ENCODE assay signal across 1 cellular context in the genomic region with DNA sequence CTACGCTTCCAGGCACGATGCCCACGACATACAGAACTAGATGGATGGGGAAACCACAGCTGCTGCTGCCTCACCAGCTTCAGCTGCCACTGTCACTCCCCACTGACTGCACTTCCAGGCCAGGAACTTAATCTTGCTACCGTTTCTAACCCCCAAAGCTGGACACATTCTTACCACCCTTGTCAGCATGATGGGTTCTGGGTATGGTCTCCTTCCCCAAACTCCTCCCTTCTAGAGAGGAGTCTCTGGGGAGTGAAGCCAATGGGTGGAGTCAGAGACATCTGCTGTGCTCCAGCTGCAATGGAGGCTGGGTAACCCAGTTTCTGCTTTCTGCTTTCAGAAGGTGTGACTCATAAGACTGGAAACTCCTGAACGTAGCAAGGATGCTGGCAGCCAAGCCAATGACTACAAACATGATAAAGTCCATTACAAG.
A peak's percentile ranks its signal among the peaks of the same experiment; 100 is the strongest.
TF ChIP-seq lines count a peak whose summit lies in the region.

No MANE protein-coding gene starts in this region.

TF ChIP-seq in GM12878, 131 proteins besides CTCF, POLR2A, EP300 and RAD21 (continued from another document):
- TF ChIP-seq CHD2 (IDR thresholded peaks at IDR 0.05; ENCODE audit: borderline replicate concordance, low read depth, low read length) (no peak), BRCA1 (IDR thresholded peaks at IDR 0.05; ENCODE audit: low read depth, low read length) (no peak), SP1 (IDR thresholded peaks at IDR 0.05; ENCODE audit: low read depth, low read length) (no peak), ZNF24 (IDR thresholded peaks at IDR 0.05) (no peak), TARDBP (IDR thresholded peaks at IDR 0.05; ENCODE audit: borderline replicate concordance) (no peak), IKZF2 (IDR thresholded peaks at IDR 0.05) (peak in 1 of 2 experiments; percentile 24; a peak in 1 of 4 replicates), RFX5 (IDR thresholded peaks at IDR 0.05; ENCODE audit: low read depth, low read length) (no peak), SUPT20H (IDR thresholded peaks at IDR 0.05; ENCODE audit: borderline replicate concordance, control insufficient read depth, low read depth, low read length) (no peak), KDM1A (IDR thresholded peaks at IDR 0.05; ENCODE audit: borderline replicate concordance) (no peak), SMARCA5 (IDR thresholded peaks at IDR 0.05) (no peak), NFIC (IDR thresholded peaks at IDR 0.05; ENCODE audit: low read depth, low read length) (no peak), CBFB (IDR thresholded peaks at IDR 0.05; ENCODE audit: low read depth) (no peak), STAT3 (IDR thresholded peaks at IDR 0.05; ENCODE audit: low read depth, low read length) (no peak), MEF2A (IDR thresholded peaks at IDR 0.05; ENCODE audit: insufficient read depth, low read depth, low read length) (no peak), FOXK2 (IDR thresholded peaks at IDR 0.05) (no peak), IKZF1 (conservative IDR thresholded peaks at IDR 0.05) (0 out of 2 replicates have a peak, but pooled peaks have one; percentile 10), SIX5 (IDR thresholded peaks at IDR 0.05; ENCODE audit: low read depth, low read length, severe bottlenecking) (no peak), STAT1 (conservative IDR thresholded peaks at IDR 0.05) (no peak)
- TF ChIP-seq, protein P1, sequence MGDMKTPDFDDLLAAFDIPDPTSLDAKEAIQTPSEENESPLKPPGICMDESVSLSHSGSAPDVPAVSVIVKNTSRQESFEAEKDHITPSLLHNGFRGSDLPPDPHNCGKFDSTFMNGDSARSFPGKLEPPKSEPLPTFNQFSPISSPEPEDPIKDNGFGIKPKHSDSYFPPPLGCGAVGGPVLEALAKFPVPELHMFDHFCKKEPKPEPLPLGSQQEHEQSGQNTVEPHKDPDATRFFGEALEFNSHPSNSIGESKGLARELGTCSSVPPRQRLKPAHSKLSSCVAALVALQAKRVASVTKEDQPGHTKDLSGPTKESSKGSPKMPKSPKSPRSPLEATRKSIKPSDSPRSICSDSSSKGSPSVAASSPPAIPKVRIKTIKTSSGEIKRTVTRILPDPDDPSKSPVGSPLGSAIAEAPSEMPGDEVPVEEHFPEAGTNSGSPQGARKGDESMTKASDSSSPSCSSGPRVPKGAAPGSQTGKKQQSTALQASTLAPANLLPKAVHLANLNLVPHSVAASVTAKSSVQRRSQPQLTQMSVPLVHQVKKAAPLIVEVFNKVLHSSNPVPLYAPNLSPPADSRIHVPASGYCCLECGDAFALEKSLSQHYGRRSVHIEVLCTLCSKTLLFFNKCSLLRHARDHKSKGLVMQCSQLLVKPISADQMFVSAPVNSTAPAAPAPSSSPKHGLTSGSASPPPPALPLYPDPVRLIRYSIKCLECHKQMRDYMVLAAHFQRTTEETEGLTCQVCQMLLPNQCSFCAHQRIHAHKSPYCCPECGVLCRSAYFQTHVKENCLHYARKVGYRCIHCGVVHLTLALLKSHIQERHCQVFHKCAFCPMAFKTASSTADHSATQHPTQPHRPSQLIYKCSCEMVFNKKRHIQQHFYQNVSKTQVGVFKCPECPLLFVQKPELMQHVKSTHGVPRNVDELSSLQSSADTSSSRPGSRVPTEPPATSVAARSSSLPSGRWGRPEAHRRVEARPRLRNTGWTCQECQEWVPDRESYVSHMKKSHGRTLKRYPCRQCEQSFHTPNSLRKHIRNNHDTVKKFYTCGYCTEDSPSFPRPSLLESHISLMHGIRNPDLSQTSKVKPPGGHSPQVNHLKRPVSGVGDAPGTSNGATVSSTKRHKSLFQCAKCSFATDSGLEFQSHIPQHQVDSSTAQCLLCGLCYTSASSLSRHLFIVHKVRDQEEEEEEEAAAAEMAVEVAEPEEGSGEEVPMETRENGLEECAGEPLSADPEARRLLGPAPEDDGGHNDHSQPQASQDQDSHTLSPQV (IDR thresholded peaks at IDR 0.05), result no peak
- TF ChIP-seq, protein P2, sequence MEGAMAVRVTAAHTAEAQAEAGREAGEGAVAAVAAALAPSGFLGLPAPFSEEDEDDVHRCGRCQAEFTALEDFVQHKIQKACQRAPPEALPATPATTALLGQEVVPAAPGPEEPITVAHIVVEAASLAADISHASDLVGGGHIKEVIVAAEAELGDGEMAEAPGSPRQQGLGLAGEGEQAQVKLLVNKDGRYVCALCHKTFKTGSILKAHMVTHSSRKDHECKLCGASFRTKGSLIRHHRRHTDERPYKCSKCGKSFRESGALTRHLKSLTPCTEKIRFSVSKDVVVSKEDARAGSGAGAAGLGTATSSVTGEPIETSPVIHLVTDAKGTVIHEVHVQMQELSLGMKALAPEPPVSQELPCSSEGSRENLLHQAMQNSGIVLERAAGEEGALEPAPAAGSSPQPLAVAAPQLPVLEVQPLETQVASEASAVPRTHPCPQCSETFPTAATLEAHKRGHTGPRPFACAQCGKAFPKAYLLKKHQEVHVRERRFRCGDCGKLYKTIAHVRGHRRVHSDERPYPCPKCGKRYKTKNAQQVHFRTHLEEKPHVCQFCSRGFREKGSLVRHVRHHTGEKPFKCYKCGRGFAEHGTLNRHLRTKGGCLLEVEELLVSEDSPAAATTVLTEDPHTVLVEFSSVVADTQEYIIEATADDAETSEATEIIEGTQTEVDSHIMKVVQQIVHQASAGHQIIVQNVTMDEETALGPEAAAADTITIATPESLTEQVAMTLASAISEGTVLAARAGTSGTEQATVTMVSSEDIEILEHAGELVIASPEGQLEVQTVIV (IDR thresholded peaks at IDR 0.05; ENCODE audit: borderline replicate concordance, partially characterized antibody), result no peak
- TF ChIP-seq, protein P3, sequence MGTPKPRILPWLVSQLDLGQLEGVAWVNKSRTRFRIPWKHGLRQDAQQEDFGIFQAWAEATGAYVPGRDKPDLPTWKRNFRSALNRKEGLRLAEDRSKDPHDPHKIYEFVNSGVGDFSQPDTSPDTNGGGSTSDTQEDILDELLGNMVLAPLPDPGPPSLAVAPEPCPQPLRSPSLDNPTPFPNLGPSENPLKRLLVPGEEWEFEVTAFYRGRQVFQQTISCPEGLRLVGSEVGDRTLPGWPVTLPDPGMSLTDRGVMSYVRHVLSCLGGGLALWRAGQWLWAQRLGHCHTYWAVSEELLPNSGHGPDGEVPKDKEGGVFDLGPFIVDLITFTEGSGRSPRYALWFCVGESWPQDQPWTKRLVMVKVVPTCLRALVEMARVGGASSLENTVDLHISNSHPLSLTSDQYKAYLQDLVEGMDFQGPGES (IDR thresholded peaks at IDR 0.05), result no peak
- TF ChIP-seq, protein P4, sequence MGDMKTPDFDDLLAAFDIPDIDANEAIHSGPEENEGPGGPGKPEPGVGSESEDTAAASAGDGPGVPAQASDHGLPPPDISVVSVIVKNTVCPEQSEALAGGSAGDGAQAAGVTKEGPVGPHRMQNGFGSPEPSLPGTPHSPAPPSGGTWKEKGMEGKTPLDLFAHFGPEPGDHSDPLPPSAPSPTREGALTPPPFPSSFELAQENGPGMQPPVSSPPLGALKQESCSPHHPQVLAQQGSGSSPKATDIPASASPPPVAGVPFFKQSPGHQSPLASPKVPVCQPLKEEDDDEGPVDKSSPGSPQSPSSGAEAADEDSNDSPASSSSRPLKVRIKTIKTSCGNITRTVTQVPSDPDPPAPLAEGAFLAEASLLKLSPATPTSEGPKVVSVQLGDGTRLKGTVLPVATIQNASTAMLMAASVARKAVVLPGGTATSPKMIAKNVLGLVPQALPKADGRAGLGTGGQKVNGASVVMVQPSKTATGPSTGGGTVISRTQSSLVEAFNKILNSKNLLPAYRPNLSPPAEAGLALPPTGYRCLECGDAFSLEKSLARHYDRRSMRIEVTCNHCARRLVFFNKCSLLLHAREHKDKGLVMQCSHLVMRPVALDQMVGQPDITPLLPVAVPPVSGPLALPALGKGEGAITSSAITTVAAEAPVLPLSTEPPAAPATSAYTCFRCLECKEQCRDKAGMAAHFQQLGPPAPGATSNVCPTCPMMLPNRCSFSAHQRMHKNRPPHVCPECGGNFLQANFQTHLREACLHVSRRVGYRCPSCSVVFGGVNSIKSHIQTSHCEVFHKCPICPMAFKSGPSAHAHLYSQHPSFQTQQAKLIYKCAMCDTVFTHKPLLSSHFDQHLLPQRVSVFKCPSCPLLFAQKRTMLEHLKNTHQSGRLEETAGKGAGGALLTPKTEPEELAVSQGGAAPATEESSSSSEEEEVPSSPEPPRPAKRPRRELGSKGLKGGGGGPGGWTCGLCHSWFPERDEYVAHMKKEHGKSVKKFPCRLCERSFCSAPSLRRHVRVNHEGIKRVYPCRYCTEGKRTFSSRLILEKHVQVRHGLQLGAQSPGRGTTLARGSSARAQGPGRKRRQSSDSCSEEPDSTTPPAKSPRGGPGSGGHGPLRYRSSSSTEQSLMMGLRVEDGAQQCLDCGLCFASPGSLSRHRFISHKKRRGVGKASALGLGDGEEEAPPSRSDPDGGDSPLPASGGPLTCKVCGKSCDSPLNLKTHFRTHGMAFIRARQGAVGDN (IDR thresholded peaks at IDR 0.05), result no peak
- TF ChIP-seq, protein P5, sequence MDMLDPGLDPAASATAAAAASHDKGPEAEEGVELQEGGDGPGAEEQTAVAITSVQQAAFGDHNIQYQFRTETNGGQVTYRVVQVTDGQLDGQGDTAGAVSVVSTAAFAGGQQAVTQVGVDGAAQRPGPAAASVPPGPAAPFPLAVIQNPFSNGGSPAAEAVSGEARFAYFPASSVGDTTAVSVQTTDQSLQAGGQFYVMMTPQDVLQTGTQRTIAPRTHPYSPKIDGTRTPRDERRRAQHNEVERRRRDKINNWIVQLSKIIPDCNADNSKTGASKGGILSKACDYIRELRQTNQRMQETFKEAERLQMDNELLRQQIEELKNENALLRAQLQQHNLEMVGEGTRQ (IDR thresholded peaks at IDR 0.05; ENCODE audit: borderline replicate concordance, low read depth, low read length), result no peak
- TF ChIP-seq, protein P6, sequence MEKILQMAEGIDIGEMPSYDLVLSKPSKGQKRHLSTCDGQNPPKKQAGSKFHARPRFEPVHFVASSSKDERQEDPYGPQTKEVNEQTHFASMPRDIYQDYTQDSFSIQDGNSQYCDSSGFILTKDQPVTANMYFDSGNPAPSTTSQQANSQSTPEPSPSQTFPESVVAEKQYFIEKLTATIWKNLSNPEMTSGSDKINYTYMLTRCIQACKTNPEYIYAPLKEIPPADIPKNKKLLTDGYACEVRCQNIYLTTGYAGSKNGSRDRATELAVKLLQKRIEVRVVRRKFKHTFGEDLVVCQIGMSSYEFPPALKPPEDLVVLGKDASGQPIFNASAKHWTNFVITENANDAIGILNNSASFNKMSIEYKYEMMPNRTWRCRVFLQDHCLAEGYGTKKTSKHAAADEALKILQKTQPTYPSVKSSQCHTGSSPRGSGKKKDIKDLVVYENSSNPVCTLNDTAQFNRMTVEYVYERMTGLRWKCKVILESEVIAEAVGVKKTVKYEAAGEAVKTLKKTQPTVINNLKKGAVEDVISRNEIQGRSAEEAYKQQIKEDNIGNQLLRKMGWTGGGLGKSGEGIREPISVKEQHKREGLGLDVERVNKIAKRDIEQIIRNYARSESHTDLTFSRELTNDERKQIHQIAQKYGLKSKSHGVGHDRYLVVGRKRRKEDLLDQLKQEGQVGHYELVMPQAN (conservative IDR thresholded peaks at IDR 0.05), result no peak
- TF ChIP-seq, protein P7, sequence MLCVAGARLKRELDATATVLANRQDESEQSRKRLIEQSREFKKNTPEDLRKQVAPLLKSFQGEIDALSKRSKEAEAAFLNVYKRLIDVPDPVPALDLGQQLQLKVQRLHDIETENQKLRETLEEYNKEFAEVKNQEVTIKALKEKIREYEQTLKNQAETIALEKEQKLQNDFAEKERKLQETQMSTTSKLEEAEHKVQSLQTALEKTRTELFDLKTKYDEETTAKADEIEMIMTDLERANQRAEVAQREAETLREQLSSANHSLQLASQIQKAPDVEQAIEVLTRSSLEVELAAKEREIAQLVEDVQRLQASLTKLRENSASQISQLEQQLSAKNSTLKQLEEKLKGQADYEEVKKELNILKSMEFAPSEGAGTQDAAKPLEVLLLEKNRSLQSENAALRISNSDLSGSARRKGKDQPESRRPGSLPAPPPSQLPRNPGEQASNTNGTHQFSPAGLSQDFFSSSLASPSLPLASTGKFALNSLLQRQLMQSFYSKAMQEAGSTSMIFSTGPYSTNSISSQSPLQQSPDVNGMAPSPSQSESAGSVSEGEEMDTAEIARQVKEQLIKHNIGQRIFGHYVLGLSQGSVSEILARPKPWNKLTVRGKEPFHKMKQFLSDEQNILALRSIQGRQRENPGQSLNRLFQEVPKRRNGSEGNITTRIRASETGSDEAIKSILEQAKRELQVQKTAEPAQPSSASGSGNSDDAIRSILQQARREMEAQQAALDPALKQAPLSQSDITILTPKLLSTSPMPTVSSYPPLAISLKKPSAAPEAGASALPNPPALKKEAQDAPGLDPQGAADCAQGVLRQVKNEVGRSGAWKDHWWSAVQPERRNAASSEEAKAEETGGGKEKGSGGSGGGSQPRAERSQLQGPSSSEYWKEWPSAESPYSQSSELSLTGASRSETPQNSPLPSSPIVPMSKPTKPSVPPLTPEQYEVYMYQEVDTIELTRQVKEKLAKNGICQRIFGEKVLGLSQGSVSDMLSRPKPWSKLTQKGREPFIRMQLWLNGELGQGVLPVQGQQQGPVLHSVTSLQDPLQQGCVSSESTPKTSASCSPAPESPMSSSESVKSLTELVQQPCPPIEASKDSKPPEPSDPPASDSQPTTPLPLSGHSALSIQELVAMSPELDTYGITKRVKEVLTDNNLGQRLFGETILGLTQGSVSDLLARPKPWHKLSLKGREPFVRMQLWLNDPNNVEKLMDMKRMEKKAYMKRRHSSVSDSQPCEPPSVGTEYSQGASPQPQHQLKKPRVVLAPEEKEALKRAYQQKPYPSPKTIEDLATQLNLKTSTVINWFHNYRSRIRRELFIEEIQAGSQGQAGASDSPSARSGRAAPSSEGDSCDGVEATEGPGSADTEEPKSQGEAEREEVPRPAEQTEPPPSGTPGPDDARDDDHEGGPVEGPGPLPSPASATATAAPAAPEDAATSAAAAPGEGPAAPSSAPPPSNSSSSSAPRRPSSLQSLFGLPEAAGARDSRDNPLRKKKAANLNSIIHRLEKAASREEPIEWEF (IDR thresholded peaks at IDR 0.05; ENCODE audit: insufficient replicate concordance, low read depth, low read length), result no peak
- TF ChIP-seq, protein P8, sequence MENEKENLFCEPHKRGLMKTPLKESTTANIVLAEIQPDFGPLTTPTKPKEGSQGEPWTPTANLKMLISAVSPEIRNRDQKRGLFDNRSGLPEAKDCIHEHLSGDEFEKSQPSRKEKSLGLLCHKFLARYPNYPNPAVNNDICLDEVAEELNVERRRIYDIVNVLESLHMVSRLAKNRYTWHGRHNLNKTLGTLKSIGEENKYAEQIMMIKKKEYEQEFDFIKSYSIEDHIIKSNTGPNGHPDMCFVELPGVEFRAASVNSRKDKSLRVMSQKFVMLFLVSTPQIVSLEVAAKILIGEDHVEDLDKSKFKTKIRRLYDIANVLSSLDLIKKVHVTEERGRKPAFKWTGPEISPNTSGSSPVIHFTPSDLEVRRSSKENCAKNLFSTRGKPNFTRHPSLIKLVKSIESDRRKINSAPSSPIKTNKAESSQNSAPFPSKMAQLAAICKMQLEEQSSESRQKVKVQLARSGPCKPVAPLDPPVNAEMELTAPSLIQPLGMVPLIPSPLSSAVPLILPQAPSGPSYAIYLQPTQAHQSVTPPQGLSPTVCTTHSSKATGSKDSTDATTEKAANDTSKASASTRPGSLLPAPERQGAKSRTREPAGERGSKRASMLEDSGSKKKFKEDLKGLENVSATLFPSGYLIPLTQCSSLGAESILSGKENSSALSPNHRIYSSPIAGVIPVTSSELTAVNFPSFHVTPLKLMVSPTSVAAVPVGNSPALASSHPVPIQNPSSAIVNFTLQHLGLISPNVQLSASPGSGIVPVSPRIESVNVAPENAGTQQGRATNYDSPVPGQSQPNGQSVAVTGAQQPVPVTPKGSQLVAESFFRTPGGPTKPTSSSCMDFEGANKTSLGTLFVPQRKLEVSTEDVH (IDR thresholded peaks at IDR 0.05; ENCODE audit: low read depth, partially characterized antibody), result no peak
